ENCODE assay signal across 1 cellular context in the genomic region with DNA sequence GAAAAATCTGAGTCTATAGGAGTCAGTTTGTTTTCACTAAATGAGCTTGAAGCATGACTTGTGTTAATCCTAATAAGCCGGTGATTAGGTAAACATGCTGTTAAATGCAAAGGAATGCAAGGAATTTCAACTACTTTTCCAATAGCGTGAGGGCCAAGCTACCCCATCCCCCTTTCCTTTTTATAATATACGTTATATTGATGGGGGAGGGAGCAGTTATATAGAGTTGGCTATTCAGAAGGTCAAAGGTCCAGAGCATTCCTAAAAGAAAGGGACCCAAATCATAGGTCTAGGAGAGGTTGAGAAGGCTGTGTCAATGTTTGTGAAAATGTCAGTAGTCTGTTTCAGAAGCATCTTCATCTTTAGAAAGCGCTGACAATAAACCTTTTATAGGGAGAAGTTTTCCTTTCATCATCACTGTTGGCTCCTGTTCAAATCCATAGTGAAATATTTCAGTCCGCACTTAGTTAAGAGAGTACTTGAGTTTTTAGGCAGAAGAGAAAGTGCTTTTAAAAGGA.
A peak's percentile ranks its signal among the peaks of the same experiment; 100 is the strongest.
TF ChIP-seq lines count a peak whose summit lies in the region.

No MANE protein-coding gene starts in this region.

TF ChIP-seq in H1, 55 proteins besides CTCF, POLR2A, EP300 and RAD21 (continued from another document):
- TF ChIP-seq RXRA (IDR thresholded peaks at IDR 0.05; ENCODE audit: insufficient read depth, low read depth, low read length) = no peak
- no peak for TF ChIP-seq ZNF274 (IDR thresholded peaks at IDR 0.05; ENCODE audit: borderline replicate concordance, extremely low read depth, low read length)
- TF ChIP-seq TCF12 (IDR thresholded peaks at IDR 0.05; ENCODE audit: low read depth, low read length) = 0 out of 2 replicates have a peak, but pooled peaks have one; percentile 50
- no peak for TF ChIP-seq BRCA1 (IDR thresholded peaks at IDR 0.05; ENCODE audit: low read depth, low read length)
- no peak for TF ChIP-seq RNF2 (IDR thresholded peaks at IDR 0.05; ENCODE audit: borderline replicate concordance, low read depth, low read length, missing control alignments, poor library complexity, severe bottlenecking)
- TF ChIP-seq, protein P1, sequence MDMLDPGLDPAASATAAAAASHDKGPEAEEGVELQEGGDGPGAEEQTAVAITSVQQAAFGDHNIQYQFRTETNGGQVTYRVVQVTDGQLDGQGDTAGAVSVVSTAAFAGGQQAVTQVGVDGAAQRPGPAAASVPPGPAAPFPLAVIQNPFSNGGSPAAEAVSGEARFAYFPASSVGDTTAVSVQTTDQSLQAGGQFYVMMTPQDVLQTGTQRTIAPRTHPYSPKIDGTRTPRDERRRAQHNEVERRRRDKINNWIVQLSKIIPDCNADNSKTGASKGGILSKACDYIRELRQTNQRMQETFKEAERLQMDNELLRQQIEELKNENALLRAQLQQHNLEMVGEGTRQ (IDR thresholded peaks at IDR 0.05; ENCODE audit: low read length) = 0 out of 2 replicates have a peak, but pooled peaks have one; percentile 41
- peak; percentile 62 for TF ChIP-seq TBP (IDR thresholded peaks at IDR 0.05; ENCODE audit: low read depth, low read length)
- peak; percentile 57 to 90 for TF ChIP-seq BCL11A (IDR thresholded peaks at IDR 0.05; ENCODE audit: low read depth in 2 of 2, low read length in 2 of 2)
- no peak for TF ChIP-seq SRF (IDR thresholded peaks at IDR 0.05; ENCODE audit: low read depth, low read length)
- no peak for TF ChIP-seq SAP30 (IDR thresholded peaks at IDR 0.05; ENCODE audit: insufficient read depth, insufficient replicate concordance, low read length)
- no peak for TF ChIP-seq JUN (IDR thresholded peaks at IDR 0.05; ENCODE audit: low read depth, low read length)
- TF ChIP-seq SUZ12 (IDR thresholded peaks at IDR 0.05; ENCODE audit: low read length) = no peak
- peak; percentile 26 for TF ChIP-seq ASH2L (IDR thresholded peaks at IDR 0.05; ENCODE audit: low read length)
- no peak for TF ChIP-seq CTBP2 (IDR thresholded peaks at IDR 0.05; ENCODE audit: borderline replicate concordance, insufficient read depth, insufficient read length, low read length)
- TF ChIP-seq KDM1A (IDR thresholded peaks at IDR 0.05; ENCODE audit: borderline replicate concordance, low read length) = no peak
- no peak for TF ChIP-seq RFX5 (IDR thresholded peaks at IDR 0.05; ENCODE audit: borderline replicate concordance, low read depth, low read length)
- no peak for TF ChIP-seq GTF2F1 (IDR thresholded peaks at IDR 0.05; ENCODE audit: borderline replicate concordance, low read depth, low read length)
- peak; percentile 59; the same call in 1 of the 2 replicates for TF ChIP-seq CHD1 (IDR thresholded peaks at IDR 0.05; ENCODE audit: low read depth, low read length)
- TF ChIP-seq, protein P2, sequence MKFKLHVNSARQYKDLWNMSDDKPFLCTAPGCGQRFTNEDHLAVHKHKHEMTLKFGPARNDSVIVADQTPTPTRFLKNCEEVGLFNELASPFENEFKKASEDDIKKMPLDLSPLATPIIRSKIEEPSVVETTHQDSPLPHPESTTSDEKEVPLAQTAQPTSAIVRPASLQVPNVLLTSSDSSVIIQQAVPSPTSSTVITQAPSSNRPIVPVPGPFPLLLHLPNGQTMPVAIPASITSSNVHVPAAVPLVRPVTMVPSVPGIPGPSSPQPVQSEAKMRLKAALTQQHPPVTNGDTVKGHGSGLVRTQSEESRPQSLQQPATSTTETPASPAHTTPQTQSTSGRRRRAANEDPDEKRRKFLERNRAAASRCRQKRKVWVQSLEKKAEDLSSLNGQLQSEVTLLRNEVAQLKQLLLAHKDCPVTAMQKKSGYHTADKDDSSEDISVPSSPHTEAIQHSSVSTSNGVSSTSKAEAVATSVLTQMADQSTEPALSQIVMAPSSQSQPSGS (IDR thresholded peaks at IDR 0.05; ENCODE audit: low read length) = peak; percentile 75; the same call in 1 of the 2 replicates
- TF ChIP-seq BACH1 (IDR thresholded peaks at IDR 0.05; ENCODE audit: low read length) = no peak
- TF ChIP-seq SP4 (IDR thresholded peaks at IDR 0.05; ENCODE audit: low read length) = no peak; the same call in 1 of the 2 replicates
- TF ChIP-seq YY1 (IDR thresholded peaks at IDR 0.05; ENCODE audit: low read depth, low read length) = no peak
- peak; percentile 99 for TF ChIP-seq TEAD4 (IDR thresholded peaks at IDR 0.05; ENCODE audit: low read depth, low read length)
- TF ChIP-seq TAF7 (optimal IDR thresholded peaks at IDR 0.05; ENCODE audit: borderline replicate concordance, low read depth, low read length) = peak; percentile 48
- no peak for TF ChIP-seq JUND (IDR thresholded peaks at IDR 0.05; ENCODE audit: low read length)
- TF ChIP-seq, protein P3, sequence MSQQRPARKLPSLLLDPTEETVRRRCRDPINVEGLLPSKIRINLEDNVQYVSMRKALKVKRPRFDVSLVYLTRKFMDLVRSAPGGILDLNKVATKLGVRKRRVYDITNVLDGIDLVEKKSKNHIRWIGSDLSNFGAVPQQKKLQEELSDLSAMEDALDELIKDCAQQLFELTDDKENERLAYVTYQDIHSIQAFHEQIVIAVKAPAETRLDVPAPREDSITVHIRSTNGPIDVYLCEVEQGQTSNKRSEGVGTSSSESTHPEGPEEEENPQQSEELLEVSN (IDR thresholded peaks at IDR 0.05) = no peak
- TF ChIP-seq NANOG (IDR thresholded peaks at IDR 0.05; ENCODE audit: insufficient read depth, low read depth, low read length, poor library complexity, severe bottlenecking) = peak; percentile 62
- peak; percentile 17; the same call in 1 of the 2 replicates for TF ChIP-seq CREB1 (IDR thresholded peaks at IDR 0.05)
- peak; percentile 95 for TF ChIP-seq SP1 (IDR thresholded peaks at IDR 0.05; ENCODE audit: low read depth, low read length)
- TF ChIP-seq EGR1 (IDR thresholded peaks at IDR 0.05; ENCODE audit: borderline replicate concordance, low read depth, low read length) = peak; percentile 9; the same call in 1 of the 2 replicates
- TF ChIP-seq KDM5A (IDR thresholded peaks at IDR 0.05; ENCODE audit: low read length) = no peak
- TF ChIP-seq, protein P4, sequence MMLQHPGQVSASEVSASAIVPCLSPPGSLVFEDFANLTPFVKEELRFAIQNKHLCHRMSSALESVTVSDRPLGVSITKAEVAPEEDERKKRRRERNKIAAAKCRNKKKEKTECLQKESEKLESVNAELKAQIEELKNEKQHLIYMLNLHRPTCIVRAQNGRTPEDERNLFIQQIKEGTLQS (IDR thresholded peaks at IDR 0.05; ENCODE audit: insufficient read depth, low read depth, low read length) = no peak
- TF ChIP-seq CBX8 (IDR thresholded peaks at IDR 0.05; ENCODE audit: borderline replicate concordance, low read depth, low read length) = no peak
- TF ChIP-seq CHD2 (IDR thresholded peaks at IDR 0.05; ENCODE audit: low read length) = peak; percentile 79
- no peak for TF ChIP-seq SP2 (IDR thresholded peaks at IDR 0.05; ENCODE audit: low read length)
- no peak for TF ChIP-seq POU5F1 (IDR thresholded peaks at IDR 0.05; ENCODE audit: low read depth, low read length)
- no peak for TF ChIP-seq SIRT6 (IDR thresholded peaks at IDR 0.05; ENCODE audit: low read length)
- no peak for TF ChIP-seq NRF1 (IDR thresholded peaks at IDR 0.05; ENCODE audit: low read depth, low read length)
- TF ChIP-seq HDAC2 (IDR thresholded peaks at IDR 0.05; ENCODE audit: borderline replicate concordance in 1 of 2, low read depth in 2 of 2, low read length in 2 of 2) = 0 out of 4 replicates have a peak, but pooled peaks of 1 of the 2 experiments have one; percentile 55
- no peak for TF ChIP-seq PHF8 (conservative IDR thresholded peaks at IDR 0.05; ENCODE audit: low read depth, low read length)
- no peak for TF ChIP-seq RBBP5 (IDR thresholded peaks at IDR 0.05; ENCODE audit: borderline replicate concordance, low read depth, low read length)
- TF ChIP-seq, protein P5, sequence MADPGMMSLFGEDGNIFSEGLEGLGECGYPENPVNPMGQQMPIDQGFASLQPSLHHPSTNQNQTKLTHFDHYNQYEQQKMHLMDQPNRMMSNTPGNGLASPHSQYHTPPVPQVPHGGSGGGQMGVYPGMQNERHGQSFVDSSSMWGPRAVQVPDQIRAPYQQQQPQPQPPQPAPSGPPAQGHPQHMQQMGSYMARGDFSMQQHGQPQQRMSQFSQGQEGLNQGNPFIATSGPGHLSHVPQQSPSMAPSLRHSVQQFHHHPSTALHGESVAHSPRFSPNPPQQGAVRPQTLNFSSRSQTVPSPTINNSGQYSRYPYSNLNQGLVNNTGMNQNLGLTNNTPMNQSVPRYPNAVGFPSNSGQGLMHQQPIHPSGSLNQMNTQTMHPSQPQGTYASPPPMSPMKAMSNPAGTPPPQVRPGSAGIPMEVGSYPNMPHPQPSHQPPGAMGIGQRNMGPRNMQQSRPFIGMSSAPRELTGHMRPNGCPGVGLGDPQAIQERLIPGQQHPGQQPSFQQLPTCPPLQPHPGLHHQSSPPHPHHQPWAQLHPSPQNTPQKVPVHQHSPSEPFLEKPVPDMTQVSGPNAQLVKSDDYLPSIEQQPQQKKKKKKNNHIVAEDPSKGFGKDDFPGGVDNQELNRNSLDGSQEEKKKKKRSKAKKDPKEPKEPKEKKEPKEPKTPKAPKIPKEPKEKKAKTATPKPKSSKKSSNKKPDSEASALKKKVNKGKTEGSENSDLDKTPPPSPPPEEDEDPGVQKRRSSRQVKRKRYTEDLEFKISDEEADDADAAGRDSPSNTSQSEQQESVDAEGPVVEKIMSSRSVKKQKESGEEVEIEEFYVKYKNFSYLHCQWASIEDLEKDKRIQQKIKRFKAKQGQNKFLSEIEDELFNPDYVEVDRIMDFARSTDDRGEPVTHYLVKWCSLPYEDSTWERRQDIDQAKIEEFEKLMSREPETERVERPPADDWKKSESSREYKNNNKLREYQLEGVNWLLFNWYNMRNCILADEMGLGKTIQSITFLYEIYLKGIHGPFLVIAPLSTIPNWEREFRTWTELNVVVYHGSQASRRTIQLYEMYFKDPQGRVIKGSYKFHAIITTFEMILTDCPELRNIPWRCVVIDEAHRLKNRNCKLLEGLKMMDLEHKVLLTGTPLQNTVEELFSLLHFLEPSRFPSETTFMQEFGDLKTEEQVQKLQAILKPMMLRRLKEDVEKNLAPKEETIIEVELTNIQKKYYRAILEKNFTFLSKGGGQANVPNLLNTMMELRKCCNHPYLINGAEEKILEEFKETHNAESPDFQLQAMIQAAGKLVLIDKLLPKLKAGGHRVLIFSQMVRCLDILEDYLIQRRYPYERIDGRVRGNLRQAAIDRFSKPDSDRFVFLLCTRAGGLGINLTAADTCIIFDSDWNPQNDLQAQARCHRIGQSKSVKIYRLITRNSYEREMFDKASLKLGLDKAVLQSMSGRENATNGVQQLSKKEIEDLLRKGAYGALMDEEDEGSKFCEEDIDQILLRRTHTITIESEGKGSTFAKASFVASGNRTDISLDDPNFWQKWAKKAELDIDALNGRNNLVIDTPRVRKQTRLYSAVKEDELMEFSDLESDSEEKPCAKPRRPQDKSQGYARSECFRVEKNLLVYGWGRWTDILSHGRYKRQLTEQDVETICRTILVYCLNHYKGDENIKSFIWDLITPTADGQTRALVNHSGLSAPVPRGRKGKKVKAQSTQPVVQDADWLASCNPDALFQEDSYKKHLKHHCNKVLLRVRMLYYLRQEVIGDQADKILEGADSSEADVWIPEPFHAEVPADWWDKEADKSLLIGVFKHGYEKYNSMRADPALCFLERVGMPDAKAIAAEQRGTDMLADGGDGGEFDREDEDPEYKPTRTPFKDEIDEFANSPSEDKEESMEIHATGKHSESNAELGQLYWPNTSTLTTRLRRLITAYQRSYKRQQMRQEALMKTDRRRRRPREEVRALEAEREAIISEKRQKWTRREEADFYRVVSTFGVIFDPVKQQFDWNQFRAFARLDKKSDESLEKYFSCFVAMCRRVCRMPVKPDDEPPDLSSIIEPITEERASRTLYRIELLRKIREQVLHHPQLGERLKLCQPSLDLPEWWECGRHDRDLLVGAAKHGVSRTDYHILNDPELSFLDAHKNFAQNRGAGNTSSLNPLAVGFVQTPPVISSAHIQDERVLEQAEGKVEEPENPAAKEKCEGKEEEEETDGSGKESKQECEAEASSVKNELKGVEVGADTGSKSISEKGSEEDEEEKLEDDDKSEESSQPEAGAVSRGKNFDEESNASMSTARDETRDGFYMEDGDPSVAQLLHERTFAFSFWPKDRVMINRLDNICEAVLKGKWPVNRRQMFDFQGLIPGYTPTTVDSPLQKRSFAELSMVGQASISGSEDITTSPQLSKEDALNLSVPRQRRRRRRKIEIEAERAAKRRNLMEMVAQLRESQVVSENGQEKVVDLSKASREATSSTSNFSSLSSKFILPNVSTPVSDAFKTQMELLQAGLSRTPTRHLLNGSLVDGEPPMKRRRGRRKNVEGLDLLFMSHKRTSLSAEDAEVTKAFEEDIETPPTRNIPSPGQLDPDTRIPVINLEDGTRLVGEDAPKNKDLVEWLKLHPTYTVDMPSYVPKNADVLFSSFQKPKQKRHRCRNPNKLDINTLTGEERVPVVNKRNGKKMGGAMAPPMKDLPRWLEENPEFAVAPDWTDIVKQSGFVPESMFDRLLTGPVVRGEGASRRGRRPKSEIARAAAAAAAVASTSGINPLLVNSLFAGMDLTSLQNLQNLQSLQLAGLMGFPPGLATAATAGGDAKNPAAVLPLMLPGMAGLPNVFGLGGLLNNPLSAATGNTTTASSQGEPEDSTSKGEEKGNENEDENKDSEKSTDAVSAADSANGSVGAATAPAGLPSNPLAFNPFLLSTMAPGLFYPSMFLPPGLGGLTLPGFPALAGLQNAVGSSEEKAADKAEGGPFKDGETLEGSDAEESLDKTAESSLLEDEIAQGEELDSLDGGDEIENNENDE (IDR thresholded peaks at IDR 0.05; ENCODE audit: insufficient replicate concordance, low read length) = no peak
- TF ChIP-seq, protein P6, sequence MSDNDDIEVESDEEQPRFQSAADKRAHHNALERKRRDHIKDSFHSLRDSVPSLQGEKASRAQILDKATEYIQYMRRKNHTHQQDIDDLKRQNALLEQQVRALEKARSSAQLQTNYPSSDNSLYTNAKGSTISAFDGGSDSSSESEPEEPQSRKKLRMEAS (IDR thresholded peaks at IDR 0.05) = 0 out of 2 replicates have a peak, but pooled peaks have one; percentile 12
- no peak for TF ChIP-seq EZH2 (IDR thresholded peaks at IDR 0.05; ENCODE audit: low read depth, low read length, severe bottlenecking)
- TF ChIP-seq SIX5 (IDR thresholded peaks at IDR 0.05; ENCODE audit: low read depth, low read length) = no peak
- TF ChIP-seq MAFK (IDR thresholded peaks at IDR 0.05; ENCODE audit: low read depth, low read length) = peak; percentile 1; the same call in 1 of the 2 replicates
- no peak for TF ChIP-seq GABPA (IDR thresholded peaks at IDR 0.05; ENCODE audit: borderline replicate concordance, insufficient read depth, low read length)
- no peak for TF ChIP-seq FOSL1 (IDR thresholded peaks at IDR 0.05; ENCODE audit: insufficient read depth, low read depth, low read length)
- no peak for TF ChIP-seq KDM4A (IDR thresholded peaks at IDR 0.05; ENCODE audit: low read depth, low read length, severe bottlenecking)
- 0 out of 2 replicates have a peak, but pooled peaks have one; percentile 21 for TF ChIP-seq CEBPB (IDR thresholded peaks at IDR 0.05; ENCODE audit: low read depth, low read length)
- peak; percentile 46 for TF ChIP-seq TAF1 (IDR thresholded peaks at IDR 0.05; ENCODE audit: low read depth, low read length)
- no peak for TF ChIP-seq CBX5 (IDR thresholded peaks at IDR 0.05; ENCODE audit: low read depth, low read length)
- no peak for TF ChIP-seq HDAC6 (IDR thresholded peaks at IDR 0.05; ENCODE audit: low read depth, low read length)
TF ChIP-seq in H1: peak in this region for 21.
